In the genomic region with DNA sequence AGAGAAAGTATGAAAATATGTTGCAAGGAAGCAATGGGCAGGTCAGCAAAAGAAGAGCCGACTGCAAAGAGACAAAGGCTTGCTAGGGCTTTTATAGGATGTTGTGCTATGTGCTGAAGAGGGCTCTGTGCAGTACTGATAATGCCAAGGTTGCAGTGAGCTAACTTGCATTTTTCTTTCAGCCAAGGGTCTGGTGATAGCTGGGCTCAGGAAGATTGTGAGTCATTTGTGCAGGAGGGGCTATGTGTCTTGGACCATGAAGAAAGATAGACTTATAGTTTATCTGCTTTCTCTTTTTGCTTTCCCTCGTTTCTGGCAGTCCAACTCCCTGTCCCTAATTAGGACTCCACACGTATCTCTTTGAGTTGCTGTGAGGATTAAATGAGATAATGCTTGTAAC, we compare ENCODE assay signal across 33 cellular contexts.
"Had no signal": no experiment of that assay in that cellular context is flagged by ENCODE, and none has a peak within 500 bp of the region (broad histone marks: within the 10 kb centered on the region; RNA-seq: fewer than 3 reads in every experiment).

No MANE protein-coding gene starts in this region.

- H3K36me3 Mint-ChIP-seq: activated naive CD8-positive, alpha-beta T cell had no signal

- H3K36me3 ChIP-seq: adrenal gland, ascending aorta, breast epithelium, esophagus squamous epithelium, gastrocnemius medialis, left lung, lower lobe of right lung, pancreas, prostate gland, right atrium auricular region, spleen, suprapubic skin, tibial artery, upper lobe of right lung had no signal

- H3K4me3 Mint-ChIP-seq: activated CD4-positive, alpha-beta T cell treated with anti-CD3 and anti-CD28 coated beads for 36 hours; activated naive CD8-positive, alpha-beta T cell; activated T-cell treated with anti-CD3 and anti-CD28 coated beads, Interleukin-2, amount 50 U/mL, for 72 hours; dendritic cell treated with granulocyte-macrophage colony-stimulating factor and Interleukin-4, amounts not matched to agents 40 ng/mL and 50 ng/mL, for 4 days; naive thymus-derived CD8-positive, alpha-beta T cell; neural crest cell; T-helper 2 cell treated with Interferon-gamma antibody and Interleukin-4, amounts not matched to agents 5 μg/mL and 100 μg/mL, for 36 hours had no signal

- H3K27ac Mint-ChIP-seq: activated CD4-positive, alpha-beta T cell treated with anti-CD3 and anti-CD28 coated beads for 36 hours; activated naive CD8-positive, alpha-beta T cell; activated T-cell treated with anti-CD3 and anti-CD28 coated beads, Interleukin-2, amount 50 U/mL, for 72 hours; dendritic cell treated with granulocyte-macrophage colony-stimulating factor and Interleukin-4, amounts not matched to agents 40 ng/mL and 50 ng/mL, for 4 days; naive thymus-derived CD8-positive, alpha-beta T cell; T-helper 2 cell treated with Interferon-gamma antibody and Interleukin-4, amounts not matched to agents 5 μg/mL and 100 μg/mL, for 36 hours had no signal

- H3K4me3 ChIP-seq: adrenal gland, ascending aorta, breast epithelium, esophagus squamous epithelium, gastrocnemius medialis, left lung, lower lobe of right lung, pancreas, prostate gland, right atrium auricular region, spleen, suprapubic skin, tibial artery, upper lobe of right lung had no signal

- DNase-seq: activated CD4-positive, alpha-beta T cell treated with anti-CD3 and anti-CD28 coated beads for 36 hours; activated CD4-positive, CD25-positive, alpha-beta regulatory T cell; activated naive CD4-positive, alpha-beta T cell treated with Interleukin-2 at 50 U/mL for 16 hours; activated T-cell treated with anti-CD3 and anti-CD28 coated beads for 4 hours; activated T-cell treated with anti-CD3 and anti-CD28 coated beads, Interleukin-2, amount 50 U/mL, for 72 hours; adrenal gland; central memory CD4-positive, alpha-beta T cell; effector CD4-positive, alpha-beta T cell; esophagus squamous epithelium; gastrocnemius medialis; glutamatergic neuron; kidney; left lung; lower lobe of right lung; mesenchymal stem cell; naive thymus-derived CD8-positive, alpha-beta T cell; nucleus accumbens; pancreas; spleen; stimulated activated naive CD4-positive, alpha-beta T cell; T-helper 1 cell; tibial artery; upper lobe of right lung had no signal

- H3K27me3 Mint-ChIP-seq: activated CD4-positive, alpha-beta T cell treated with anti-CD3 and anti-CD28 coated beads for 36 hours; dendritic cell treated with granulocyte-macrophage colony-stimulating factor and Interleukin-4, amounts not matched to agents 40 ng/mL and 50 ng/mL, for 4 days had no signal

- H3K27ac ChIP-seq: adrenal gland, ascending aorta, breast epithelium, epithelial cell of prostate, esophagus squamous epithelium, gastrocnemius medialis, left lung, lower lobe of right lung, pancreas, prostate gland, right atrium auricular region, spleen, suprapubic skin, tibial artery, upper lobe of right lung had no signal

- H3K9me3 ChIP-seq: adrenal gland, ascending aorta, breast epithelium, esophagus squamous epithelium, gastrocnemius medialis, left lung, lower lobe of right lung, pancreas, prostate gland, right atrium auricular region, suprapubic skin, tibial artery, upper lobe of right lung had no signal

- ATAC-seq: activated CD4-positive, alpha-beta T cell treated with anti-CD3 and anti-CD28 coated beads for 36 hours; activated T-cell treated with anti-CD3 and anti-CD28 coated beads, Interleukin-2, amount 50 U/mL, for 72 hours; gastrocnemius medialis; left lung; lower lobe of right lung; naive thymus-derived CD8-positive, alpha-beta T cell; pancreas; upper lobe of right lung had no signal

- H3K27me3 ChIP-seq: adrenal gland, ascending aorta, breast epithelium, esophagus squamous epithelium, gastrocnemius medialis, left lung, pancreas, right atrium auricular region, suprapubic skin, tibial artery, upper lobe of right lung had no signal

- H3K4me1 ChIP-seq: adrenal gland, ascending aorta, breast epithelium, esophagus squamous epithelium, gastrocnemius medialis, left lung, lower lobe of right lung, pancreas, prostate gland, right atrium auricular region, spleen, suprapubic skin, upper lobe of right lung had no signal

- H3K4me1 Mint-ChIP-seq: activated CD4-positive, alpha-beta T cell treated with anti-CD3 and anti-CD28 coated beads for 36 hours; naive thymus-derived CD8-positive, alpha-beta T cell had no signal
